In genomic region chrX:153967536-153968214, GRCh38 we compare ENCODE assay signal across 8 cellular contexts. TPM values are rescaled to one million over a fixed set of nuclear protein-coding genes. Genes with fewer than 3 reads are reported as not detected.
DNase-seq lines count a peak whose midpoint lies in the region; ATAC-seq and TF ChIP-seq lines count a peak whose summit lies in the region.

No MANE protein-coding gene starts in this region.

- intact Hi-C loops in A673 (cut with micrococcal nuclease; ENCODE audit: unreplicated experiment): no loop called here

- H3K27me3 ChIP-seq in A673 (replicated peaks; ENCODE audit: insufficient read depth, low read depth, low read length, poor library complexity) (no peaks in the 10 kb centered on the region), HUES6 (ENCODE audit: control insufficient read depth, insufficient read depth, low read length) (no peaks in the 10 kb centered on the region)

- no peaks in the 10 kb centered on the region for H3K9me3 Mint-ChIP-seq in activated T-helper 17 cell treated with anti-CD3 and anti-CD28 coated beads, Interleukin-2, amount 50 U/mL, for 72 hours
- no peaks in the 10 kb centered on the region for H3K9me3 Mint-ChIP-seq in mesothelial cell of epicardium

- peak overlapping the region; percentile 90 for H3K4me3 Mint-ChIP-seq in activated T-helper 17 cell treated with anti-CD3 and anti-CD28 coated beads, Interleukin-2, amount 50 U/mL, for 72 hours
- H3K4me3 Mint-ChIP-seq in mesothelial cell of epicardium: peak overlapping the region; percentile 100

- ATAC-seq in activated T-helper 17 cell treated with anti-CD3 and anti-CD28 coated beads, Interleukin-2, amount 50 U/mL, for 72 hours (replicated peaks): peak; percentile 23
- ATAC-seq in GM21390 (IDR thresholded peaks at IDR 0.05; ENCODE audit: unreplicated experiment): no peak

- no peaks in the 10 kb centered on the region for H3K27me3 Mint-ChIP-seq in activated T-helper 17 cell treated with anti-CD3 and anti-CD28 coated beads, Interleukin-2, amount 50 U/mL, for 72 hours
- H3K27me3 Mint-ChIP-seq in mesothelial cell of epicardium (ENCODE audit: low read depth): no peaks in the 10 kb centered on the region

- peaks cover 6% of the 10 kb centered on the region for H3K4me1 Mint-ChIP-seq in activated T-helper 17 cell treated with anti-CD3 and anti-CD28 coated beads, Interleukin-2, amount 50 U/mL, for 72 hours
- H3K4me1 Mint-ChIP-seq in mesothelial cell of epicardium: peaks cover 38% of the 10 kb centered on the region

- DNase-seq in A673 (ENCODE audit: low spot score): no peak
- DNase-seq in mesothelial cell of epicardium (ENCODE audit: low spot score in 2 of 2, unreplicated experiment in 2 of 2): no peak
- DNase-seq in NCI-H2227 treated with DMSO at 0.1 percent for 48 hours (lab: John Stamatoyannopoulos, UW): no peak
- DNase-seq in NCI-H2171 (lab: John Stamatoyannopoulos, UW): no peak
- no peak for DNase-seq in Ammon's horn (ENCODE audit: low spot score)

- H3K27ac Mint-ChIP-seq in activated T-helper 17 cell treated with anti-CD3 and anti-CD28 coated beads, Interleukin-2, amount 50 U/mL, for 72 hours: peak overlapping the region; percentile 97
- H3K27ac Mint-ChIP-seq in mesothelial cell of epicardium: peak overlapping the region; percentile 48

- no peak for TF ChIP-seq CTCF in A673 (conservative IDR thresholded peaks at IDR 0.05; ENCODE audit: low read depth, low read length)
- TF ChIP-seq CTCF in mesothelial cell of epicardium (IDR thresholded peaks at IDR 0.05; ENCODE audit: unreplicated experiment): no peak

- peak overlapping the region; percentile 3 for H3K9ac ChIP-seq in HUES6 (ENCODE audit: low read length)

- CTCF ChIA-PET in A673 (lab: Charles Lee): interaction anchor here (0.5 to 0.8 kb wide), 2 partner anchors 21 to 22 kb away, joined by 3 to 7 read pairs; no protein-coding TSS in a partner anchor

- H3K36me3 Mint-ChIP-seq in activated T-helper 17 cell treated with anti-CD3 and anti-CD28 coated beads, Interleukin-2, amount 50 U/mL, for 72 hours (ENCODE audit: low read depth): peaks cover 68% of the 10 kb centered on the region
- H3K36me3 Mint-ChIP-seq in mesothelial cell of epicardium: peaks cover 5% of the 10 kb centered on the region

- H3K27ac ChIP-seq in A673 (ENCODE audit: low read depth, low read length, poor library complexity, severe bottlenecking) (peak overlapping the region; percentile 19), HUES6 (ENCODE audit: low read depth, low read length) (no peak overlapping the region)

- H3K4me1 ChIP-seq in A673 (ENCODE audit: insufficient read depth, low read length, poor library complexity, severe bottlenecking): peaks cover 19% of the 10 kb centered on the region
- H3K4me1 ChIP-seq in HUES6 (ENCODE audit: control insufficient read depth, insufficient read depth, low read length): peaks cover 36% of the 10 kb centered on the region

- H3K9me3 ChIP-seq in A673 (ENCODE audit: low read depth, low read length, poor library complexity, severe bottlenecking) (no peaks in the 10 kb centered on the region), HUES6 (ENCODE audit: control insufficient read depth, insufficient read depth, low read depth, low read length) (no peaks in the 10 kb centered on the region)

- H3K4me3 ChIP-seq in A673 (ENCODE audit: low read depth, low read length, poor library complexity, severe bottlenecking) (peak overlapping the region; percentile 86), HUES6 (ENCODE audit: low read depth, low read length) (peak overlapping the region; percentile 81; the same call in 1 of the 2 replicates)

- H3K36me3 ChIP-seq in A673 (ENCODE audit: insufficient read depth, low read length, poor library complexity, severe bottlenecking) (peaks cover 10% of the 10 kb centered on the region), HUES6 (ENCODE audit: control insufficient read depth, insufficient read depth, low read length) (peaks cover 34% of the 10 kb centered on the region)

- TSS peak; percentile 4 for BruUV-seq in A673 (replicated peaks; lab: Mats Ljungman, UMichigan)

- POLR2A ChIA-PET in A673 (lab: Charles Lee; ENCODE audit: low non-redundant PET): interaction anchor here (0.6 to 1.2 kb wide), 2 partner anchors 17 to 148 kb away, joined by 3 to 8 read pairs; no protein-coding TSS in a partner anchor

RNA-seq across cellular contexts. Expression of gene HCFC1, which starts 3.9 kb away (rescaled TPM):
- total RNA-seq in A673 (2021): 124 and 137 TPM in 2 replicates
- 100 to 1,000 TPM in 1 of 2 donors, 10 to 100 TPM in 1; 85.5 to 134 TPM for total RNA-seq in activated T-helper 17 cell treated with anti-CD3 and anti-CD28 coated beads, Interleukin-2, amount 50 U/mL, for 72 hours
- 96.3 to 99.9 TPM (median 98.5 TPM) in 3 replicates for total RNA-seq in mesothelial cell of epicardium

RNA-seq across cellular contexts. Expression of gene TMEM187, which starts 4.9 kb away (rescaled TPM):
- total RNA-seq in A673 (2021) (2.8 and 6.8 TPM in 2 replicates), mesothelial cell of epicardium (11.5 to 15.0 TPM (median 14.2 TPM) in 3 replicates)
- 1 to 10 TPM; 7.1 to 7.8 TPM for total RNA-seq in activated T-helper 17 cell treated with anti-CD3 and anti-CD28 coated beads, Interleukin-2, amount 50 U/mL, for 72 hours

RNA-seq across cellular contexts. Expression of gene RENBP, which starts 23.2 kb away (rescaled TPM):
- total RNA-seq in A673 (2021): 3.4 and 5.7 TPM in 2 replicates
- total RNA-seq in activated T-helper 17 cell treated with anti-CD3 and anti-CD28 coated beads, Interleukin-2, amount 50 U/mL, for 72 hours: 1 to 10 TPM; 4.7 to 4.9 TPM
- 7.2 to 8.5 TPM (median 7.2 TPM) in 3 replicates for total RNA-seq in mesothelial cell of epicardium

RNA-seq across cellular contexts. Expression of gene NAA10, which starts 32.8 kb away (rescaled TPM):
- total RNA-seq in A673 (2021): 136 and 140 TPM in 2 replicates
- total RNA-seq in activated T-helper 17 cell treated with anti-CD3 and anti-CD28 coated beads, Interleukin-2, amount 50 U/mL, for 72 hours: 100 to 1,000 TPM in 1 of 2 donors, 10 to 100 TPM in 1; 74.7 to 146 TPM
- 76.8 to 82.0 TPM (median 79.3 TPM) in 3 replicates for total RNA-seq in mesothelial cell of epicardium

RNA-seq across cellular contexts. Expression of gene ARHGAP4, which starts 41.6 kb away (rescaled TPM):
- total RNA-seq in A673 (2021): 43.0 and 45.7 TPM in 2 replicates
- 100 to 1,000 TPM; 105 to 147 TPM for total RNA-seq in activated T-helper 17 cell treated with anti-CD3 and anti-CD28 coated beads, Interleukin-2, amount 50 U/mL, for 72 hours
- 52.2 to 64.4 TPM (median 62.8 TPM) in 3 replicates for total RNA-seq in mesothelial cell of epicardium
